In the genomic region with DNA sequence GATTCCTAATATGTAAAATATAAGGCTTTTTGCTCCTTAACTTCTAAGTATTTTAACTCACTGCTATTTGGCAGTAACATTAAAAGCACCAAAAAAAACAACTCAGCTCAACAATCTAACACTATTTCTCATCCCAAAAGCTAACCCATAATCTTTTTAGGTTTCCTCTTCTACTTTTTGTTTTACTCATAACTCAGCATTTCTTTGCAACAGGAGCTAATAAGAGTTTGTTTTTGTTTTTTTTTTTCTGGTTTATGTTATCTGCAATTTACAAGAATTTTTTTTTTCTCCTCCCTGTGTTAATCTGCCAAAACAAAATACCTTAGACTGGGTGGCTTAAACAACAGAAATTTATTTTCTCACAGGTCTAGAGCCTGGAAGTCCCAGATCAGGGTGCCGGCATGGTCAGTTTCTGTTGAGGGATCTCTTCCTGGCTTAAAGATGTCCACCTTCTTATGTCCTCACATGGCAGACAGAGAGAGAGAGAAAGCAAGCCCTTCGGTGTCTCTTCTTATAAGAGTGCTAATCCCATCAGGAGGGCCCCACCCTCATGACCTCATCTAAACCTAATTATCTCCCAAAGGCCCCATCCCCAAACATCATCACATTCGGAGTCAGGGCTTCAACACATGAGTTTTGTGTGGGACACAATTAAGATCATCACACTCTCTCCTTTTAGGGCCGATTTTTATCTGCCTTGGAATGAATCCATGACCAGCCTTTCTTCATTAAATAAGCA, we compare ENCODE assay signal across 1 cellular context.
TF ChIP-seq lines count a peak whose summit lies in the region.

No MANE protein-coding gene starts in this region.

TF ChIP-seq in endothelial cell of umbilical vein, 7 proteins besides CTCF, POLR2A, EP300 and RAD21:
- no peak for TF ChIP-seq JUN (IDR thresholded peaks at IDR 0.05; ENCODE audit: borderline replicate concordance, insufficient read depth, insufficient read length, low read depth)
- no peak for TF ChIP-seq POLR2AphosphoS5 (IDR thresholded peaks at IDR 0.05; ENCODE audit: insufficient read depth, low read depth, low read length)
- TF ChIP-seq MYC (IDR thresholded peaks at IDR 0.05; ENCODE audit: low read depth, low read length) = no peak
- no peak for TF ChIP-seq EZH2 (IDR thresholded peaks at IDR 0.05; ENCODE audit: borderline replicate concordance, low read depth, low read length, severe bottlenecking)
- TF ChIP-seq FOS (IDR thresholded peaks at IDR 0.05; ENCODE audit: borderline replicate concordance, insufficient read depth, low read length) = no peak
TF ChIP-seq in endothelial cell of umbilical vein: peak in this region for 0.
